27 cellular contexts compared by ENCODE assay signal in the genomic region with DNA sequence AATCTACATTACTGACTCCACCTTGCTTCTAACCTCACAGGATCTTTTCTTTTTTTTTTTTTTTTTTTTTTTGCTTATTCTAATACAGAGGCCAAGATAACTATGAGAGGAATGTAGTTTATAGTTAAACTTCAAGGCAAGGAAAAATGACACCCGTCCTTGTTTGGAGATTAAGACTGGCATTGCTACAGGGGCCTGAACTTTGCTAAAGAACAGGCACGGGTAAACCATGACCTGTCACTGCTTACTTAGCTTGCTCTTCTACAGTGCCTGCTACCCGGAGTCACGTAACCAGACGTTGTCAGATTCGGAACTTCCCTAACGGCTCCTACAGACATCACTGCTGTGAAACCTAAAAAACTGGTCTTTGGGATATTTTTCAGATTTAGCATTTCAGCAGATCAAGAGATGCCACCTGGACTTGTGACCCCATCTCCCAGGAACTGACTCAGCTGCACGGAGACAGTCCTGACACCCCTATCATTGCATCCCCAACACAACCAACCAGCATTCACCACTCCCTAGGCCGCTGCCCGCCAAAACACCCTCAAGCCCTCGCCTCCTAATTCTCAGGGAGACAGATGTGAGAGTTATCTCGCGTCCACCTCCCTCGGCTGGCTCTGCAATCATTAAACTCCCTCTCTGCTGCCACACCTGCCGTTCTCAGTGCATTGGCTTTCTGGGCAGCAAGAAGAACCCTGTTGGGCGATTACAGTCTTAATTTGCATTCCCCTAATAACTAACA. TPM values are rescaled to one million over a fixed set of nuclear protein-coding genes. Genes with fewer than 3 reads are reported as not detected.
DNase-seq lines count a peak whose midpoint lies in the region; ATAC-seq, FAIRE-seq and TF ChIP-seq lines count a peak whose summit lies in the region.
"Had no signal": no experiment of that assay in that cellular context is flagged by ENCODE, and none has a peak within 500 bp of the region (broad histone marks: within the 10 kb centered on the region; RNA-seq: fewer than 3 reads in every experiment).

No MANE protein-coding gene starts in this region.

- peaks cover 17% of the 10 kb centered on the region for H3K4me1 ChIP-seq in Caco-2
- H3K4me1 ChIP-seq in Karpas-422 (ENCODE audit: low read length), result peaks cover 27% of the 10 kb centered on the region
- peaks cover 0 to 3% of the 10 kb centered on the region in 2 donors for H3K4me1 ChIP-seq in kidney (ENCODE audit: control insufficient read depth in 1 of 2, insufficient read depth in 1 of 2, low read depth in 1 of 2, low read length in 2 of 2)
- peaks cover 0 to 50% (median 36%) of the 10 kb centered on the region in 4 donors for H3K4me1 ChIP-seq in sigmoid colon
- H3K4me1 ChIP-seq: foreskin keratinocyte, prostate gland had no signal

- intact Hi-C loops in Caco-2 (cut with micrococcal nuclease; ENCODE audit: unreplicated experiment), result no loop called here
- intact Hi-C loops in kidney (cut with DNase I), result loop anchor here (10.0 kb wide), 1 partner anchor 620 kb away; no protein-coding TSS in a partner anchor
- intact Hi-C loops in sigmoid colon (cut with DNase I), result loop anchor here (5.0 to 10.0 kb wide), 2 partner anchors 390 to 623 kb away; no protein-coding TSS in a partner anchor

- peak overlapping the region; percentile 42 for H3K4me3 Mint-ChIP-seq in Caco-2 (ENCODE audit: unreplicated experiment)
- H3K4me3 Mint-ChIP-seq: activated CD4-positive, alpha-beta T cell treated with anti-CD3 and anti-CD28 coated beads, Interleukin-2, amount 10 ng/mL, durations not matched to agents 24 days and 14 days; CD4-positive, CD25-positive, alpha-beta regulatory T cell; natural killer cell treated with Interleukin-12 subunit alpha and Interleukin-12 subunit beta and Interleukin-15 and Interleukin-18, amount 100 ng/mL, for 72 hours; T-helper 1 cell treated with Interleukin-12 subunit alpha and Interleukin-12 subunit beta and Interleukin-4 antibody, amounts not matched to agents 30 μg/mL and 1 μg/mL, for 36 hours had no signal

- H3K36me3 Mint-ChIP-seq in Caco-2 (ENCODE audit: insufficient read depth, unreplicated experiment), result peaks cover 61% of the 10 kb centered on the region

- peaks cover 9% of the 10 kb centered on the region for H3K4me1 Mint-ChIP-seq in Caco-2 (ENCODE audit: low read depth, unreplicated experiment)

- H3K9me3 Mint-ChIP-seq in Caco-2 (ENCODE audit: unreplicated experiment), result no peaks in the 10 kb centered on the region
- H3K9me3 Mint-ChIP-seq: activated CD4-positive, alpha-beta T cell treated with anti-CD3 and anti-CD28 coated beads, Interleukin-2, amount 10 ng/mL, durations not matched to agents 24 days and 14 days; CD4-positive, CD25-positive, alpha-beta regulatory T cell; IgD-negative memory B cell; natural killer cell treated with Interleukin-12 subunit alpha and Interleukin-12 subunit beta and Interleukin-15 and Interleukin-18, amount 100 ng/mL, for 72 hours; T-helper 1 cell treated with Interleukin-12 subunit alpha and Interleukin-12 subunit beta and Interleukin-4 antibody, amounts not matched to agents 30 μg/mL and 1 μg/mL, for 36 hours had no signal

- H3K9me2 ChIP-seq in Karpas-422 (replicated peaks; ENCODE audit: insufficient read depth, low read length), result no peaks in the 10 kb centered on the region

- peaks cover 13% of the 10 kb centered on the region for H3K79me2 ChIP-seq in Karpas-422 (ENCODE audit: low read length)

- peaks cover 11% of the 10 kb centered on the region for H4K20me1 ChIP-seq in Karpas-422 (ENCODE audit: insufficient read depth, low read depth, low read length)

- DNase-seq in Caco-2 (peak; percentile 45 to 52), Karpas-422 (no peak), kidney (peak; percentile 29), sigmoid colon (peak; percentile 34), NCI-H774 (lab: John Stamatoyannopoulos, UW) (no peak), MV-4-11 (lab: John Stamatoyannopoulos, UW) (no peak)
- DNase-seq: activated CD4-positive, alpha-beta T cell treated with anti-CD3 and anti-CD28 coated beads, Interleukin-2, amount 10 ng/mL, durations not matched to agents 24 days and 14 days; activated gamma-delta T cell; amygdala; CD4-positive, CD25-positive, alpha-beta regulatory T cell; DMS 273 treated with DMSO at 0.1 percent for 48 hours; foreskin keratinocyte; GDM1; GM23248; hypothalamus; mammary epithelial cell; NCI-H1694 treated with DMSO at 0.1 percent for 48 hours; NCI-H748 treated with DMSO at 0.1 percent for 48 hours; SIG-M5; substantia nigra had no signal

- no peaks in the 10 kb centered on the region for H3K9me3 ChIP-seq in Caco-2
- no peaks in the 10 kb centered on the region for H3K9me3 ChIP-seq in Karpas-422 (ENCODE audit: low read length)
- H3K9me3 ChIP-seq in kidney (ENCODE audit: control insufficient read depth in 1 of 2, low read length in 2 of 2), result no peaks in the 10 kb centered on the region
- H3K9me3 ChIP-seq in sigmoid colon, result no peaks in the 10 kb centered on the region
- H3K9me3 ChIP-seq: prostate gland had no signal

- H3K36me3 ChIP-seq in Caco-2 (ENCODE audit: control insufficient read depth, insufficient read depth, low read length) (peaks cover 11% of the 10 kb centered on the region), Karpas-422 (ENCODE audit: insufficient read depth, low read length) (no peaks in the 10 kb centered on the region), kidney (ENCODE audit: control insufficient read depth in 1 of 2, insufficient read depth in 2 of 2, low read length in 2 of 2) (peaks cover 4 to 8% of the 10 kb centered on the region in 2 donors), sigmoid colon (peaks cover 0 to 25% (median 4%) of the 10 kb centered on the region in 4 donors)
- H3K36me3 ChIP-seq: prostate gland had no signal

- no peak for TF ChIP-seq CTCF in Caco-2 (IDR thresholded peaks at IDR 0.05; ENCODE audit: insufficient read depth in 1 of 2, low read depth in 1 of 2, low read length in 1 of 2, severe bottlenecking in 1 of 2, unreplicated experiment in 1 of 2)
- TF ChIP-seq CTCF in kidney (IDR thresholded peaks at IDR 0.05; ENCODE audit: borderline replicate concordance, extremely low read depth, insufficient read depth), result no peak
- no peak for TF ChIP-seq CTCF in sigmoid colon (IDR thresholded peaks at IDR 0.05)

- no peak overlapping the region for H3K4me2 ChIP-seq in Karpas-422 (ENCODE audit: low read depth, low read length, poor library complexity, severe bottlenecking)

- POLR2A ChIA-PET in Caco-2 (lab: Charles Lee), result no interaction called here

- no peak for FAIRE-seq in kidney (lab: Jason Lieb, UNC)
- FAIRE-seq: keratinocyte had no signal

- ATAC-seq in GM21619 (IDR thresholded peaks at IDR 0.05; ENCODE audit: unreplicated experiment), result no peak
- ATAC-seq: foreskin keratinocyte; natural killer cell treated with Interleukin-12 subunit alpha and Interleukin-12 subunit beta and Interleukin-15 and Interleukin-18, amount 100 ng/mL, for 72 hours had no signal

- H3K27me3 ChIP-seq in Caco-2 (replicated peaks; ENCODE audit: control insufficient read depth, insufficient read depth, low read length) (no peaks in the 10 kb centered on the region), Karpas-422 (ENCODE audit: low read length) (no peaks in the 10 kb centered on the region), sigmoid colon (no peaks in the 10 kb centered on the region)
- H3K27me3 ChIP-seq: dorsolateral prefrontal cortex, foreskin keratinocyte had no signal

- TF ChIP-seq POLR2A in sigmoid colon (IDR thresholded peaks at IDR 0.05), result no peak

- no peaks in the 10 kb centered on the region for H3K27me3 Mint-ChIP-seq in Caco-2 (ENCODE audit: insufficient read depth, unreplicated experiment)
- H3K27me3 Mint-ChIP-seq: activated CD4-positive, alpha-beta T cell treated with anti-CD3 and anti-CD28 coated beads, Interleukin-2, amount 10 ng/mL, durations not matched to agents 24 days and 14 days; CD4-positive, CD25-positive, alpha-beta regulatory T cell; IgD-negative memory B cell; natural killer cell treated with Interleukin-12 subunit alpha and Interleukin-12 subunit beta and Interleukin-15 and Interleukin-18, amount 100 ng/mL, for 72 hours had no signal

- peak overlapping the region; percentile 69 for H3K27ac Mint-ChIP-seq in Caco-2 (ENCODE audit: unreplicated experiment)
- H3K27ac Mint-ChIP-seq: activated CD4-positive, alpha-beta T cell treated with anti-CD3 and anti-CD28 coated beads, Interleukin-2, amount 10 ng/mL, durations not matched to agents 24 days and 14 days; natural killer cell treated with Interleukin-12 subunit alpha and Interleukin-12 subunit beta and Interleukin-15 and Interleukin-18, amount 100 ng/mL, for 72 hours; T-helper 1 cell treated with Interleukin-12 subunit alpha and Interleukin-12 subunit beta and Interleukin-4 antibody, amounts not matched to agents 30 μg/mL and 1 μg/mL, for 36 hours had no signal

- no TSS peak for BruUV-seq in Caco-2 (replicated peaks; lab: Mats Ljungman, UMichigan)

- CTCF ChIA-PET in Caco-2 (lab: Charles Lee), result no interaction called here

- H3K4me3 ChIP-seq in Caco-2 (ENCODE audit: low read depth, low read length), result no peak overlapping the region
- no peak overlapping the region for H3K4me3 ChIP-seq in Karpas-422 (ENCODE audit: low read length)
- no peak overlapping the region for H3K4me3 ChIP-seq in kidney (ENCODE audit: low read length in 2 of 2)
- no peak overlapping the region for H3K4me3 ChIP-seq in sigmoid colon
- H3K4me3 ChIP-seq: dorsolateral prefrontal cortex, GM23248, prostate gland had no signal

- whole genome bisulfite sequencing in sigmoid colon, 2 donors, result 93 to 94% methylated on average over 16 of the region's 16 CpGs

- no peak overlapping the region for H3K9ac ChIP-seq in Karpas-422 (ENCODE audit: low read length)
- no peak overlapping the region for H3K9ac ChIP-seq in kidney (ENCODE audit: low read length in 2 of 2)
- H3K9ac ChIP-seq: GM23248 had no signal

- no peak for TF ChIP-seq EP300 in sigmoid colon (IDR thresholded peaks at IDR 0.05)

- H3K27ac ChIP-seq in Karpas-422 (ENCODE audit: low read length) (0 out of 2 replicates have a peak overlapping the region, but pooled peaks have one; percentile 15), kidney (ENCODE audit: low read depth in 2 of 2, low read length in 2 of 2) (no peak overlapping the region), sigmoid colon (peak overlapping the region in 2 of 4 donors; percentile 60 to 65)
- H3K27ac ChIP-seq: dorsolateral prefrontal cortex, foreskin keratinocyte, GM23248, prostate gland had no signal

- H2AFZ ChIP-seq in Karpas-422 (ENCODE audit: low read length), result no peak overlapping the region
- H2AFZ ChIP-seq: GM23248 had no signal

RNA-seq across cellular contexts. Expression of gene MAD1L1, which starts 27.5 kb away (rescaled TPM):
- total RNA-seq in Caco-2 (2022) (58.6 and 65.8 TPM in 2 replicates), kidney (45.2 TPM), sigmoid colon (10 to 100 TPM; 12.1 to 30.5 (median 21.4) TPM)
- total RNA-seq in Karpas-422 (2014; rRNA removed; shearing (Covaris generic); ENCODE audit: low replicate concordance), result 38.6 and 61.5 TPM in 2 replicates
- polyA plus RNA-seq in kidney (ENCODE audit: insufficient read depth, low read depth, low replicate concordance) (33.2 TPM), sigmoid colon (10 to 100 TPM; 10.2 to 38.4 (median 14.6) TPM)

RNA-seq across cellular contexts. Expression of gene MRM2, which starts 36.8 kb away (rescaled TPM):
- total RNA-seq in Caco-2 (2022) (48.8 and 49.3 TPM in 2 replicates), kidney (25.6 TPM), sigmoid colon (10 to 100 TPM; 13.2 to 20.8 (median 17.3) TPM)
- 35.5 TPM in 2 replicates for total RNA-seq in Karpas-422 (2014; rRNA removed; shearing (Covaris generic); ENCODE audit: low replicate concordance)
- polyA plus RNA-seq in kidney (ENCODE audit: insufficient read depth, low read depth, low replicate concordance) (25.6 TPM), sigmoid colon (10 to 100 TPM; 12.6 to 25.0 (median 22.4) TPM)

RNA-seq across cellular contexts. Expression of gene NUDT1, which starts 36.8 kb away (rescaled TPM):
- total RNA-seq in Caco-2 (2022) (41.5 and 42.8 TPM in 2 replicates), kidney (9.3 TPM), sigmoid colon (10 to 100 TPM; 13.3 to 31.7 (median 26.9) TPM)
- 45.3 and 84.8 TPM in 2 replicates for total RNA-seq in Karpas-422 (2014; rRNA removed; shearing (Covaris generic); ENCODE audit: low replicate concordance)
- polyA plus RNA-seq in kidney (ENCODE audit: insufficient read depth, low read depth, low replicate concordance) (12.1 TPM), sigmoid colon (10 to 100 TPM; 21.7 to 46.9 (median 30.0) TPM)

Comparison
In these comparisons a context has a peak if more than half of its experiments do, and no peak if none do; other contexts are left out.
1. DNase-seq: peak in Caco-2 (2 of 2), kidney (single experiment) and sigmoid colon (single experiment); none in Karpas-422 (single experiment), NCI-H774 (single experiment) and MV-4-11 (single experiment).